11 cellular contexts compared by ENCODE assay signal in the genomic region with DNA sequence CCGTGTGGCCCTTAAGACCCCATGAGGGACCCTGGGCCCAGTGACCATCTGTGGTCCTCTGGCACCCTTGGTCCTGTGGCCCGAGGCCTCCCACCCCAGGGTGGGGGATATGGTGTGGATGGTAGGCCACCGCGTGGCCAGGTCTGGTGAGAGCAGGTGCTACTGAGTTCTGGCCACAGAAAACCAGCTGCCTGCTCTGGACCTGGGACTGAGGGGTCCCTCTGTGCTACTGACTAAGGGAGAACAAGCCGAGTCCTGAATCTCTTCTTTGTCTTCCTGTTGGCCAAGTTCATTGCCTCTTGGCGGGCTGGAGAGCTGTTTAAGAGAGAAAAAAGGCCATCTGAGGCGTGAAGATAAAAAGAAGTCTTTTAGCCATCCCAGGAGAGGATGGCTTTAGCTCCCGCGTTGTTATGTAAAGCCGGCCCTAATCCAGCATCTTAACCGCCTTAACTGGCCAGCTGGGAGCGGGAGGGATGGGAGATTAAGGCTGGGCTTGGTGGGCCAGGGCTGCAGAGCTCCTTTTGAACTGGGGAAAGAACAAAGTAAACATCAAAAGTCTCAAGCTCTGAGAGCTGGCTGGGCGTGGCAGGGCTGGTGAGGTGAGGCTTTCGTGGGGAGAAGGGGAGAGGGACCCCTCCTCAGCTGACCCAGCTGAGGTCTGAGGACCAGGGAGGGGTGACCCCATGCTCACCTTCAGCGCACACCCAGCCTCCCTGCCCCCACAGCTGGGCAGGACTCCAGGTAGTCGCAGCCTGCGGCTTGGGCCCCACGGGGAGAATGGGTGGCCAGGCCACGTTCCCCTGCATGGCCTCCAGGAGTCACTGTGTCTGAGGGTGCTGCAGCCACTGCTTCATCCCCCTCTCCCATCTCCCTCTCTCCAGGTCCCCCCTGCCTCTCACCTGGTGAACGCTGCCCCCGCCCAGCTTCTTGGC.
DNase-seq lines count a peak whose midpoint lies in the region; ATAC-seq and TF ChIP-seq lines count a peak whose summit lies in the region.
"Had no signal": no experiment of that assay in that cellular context is flagged by ENCODE, and none has a peak within 500 bp of the region (broad histone marks: within the 10 kb centered on the region; RNA-seq: fewer than 3 reads in every experiment).

No MANE protein-coding gene starts in this region.

- peaks cover 5% of the 10 kb centered on the region for H3K4me1 Mint-ChIP-seq in activated T-helper 17 cell treated with anti-CD3 and anti-CD28 coated beads, Interleukin-2, amount 50 U/mL, for 72 hours
- H3K4me1 Mint-ChIP-seq in activated CD8-positive, alpha-beta T cell treated with anti-CD3 and anti-CD28 coated beads, Interleukin-2, amount 10 ng/mL, durations not matched to agents 7 days and 5 days (ENCODE audit: low read depth) = peaks cover 4% of the 10 kb centered on the region

- H3K4me1 ChIP-seq in hepatocyte (ENCODE audit: insufficient read depth) = peaks cover 44% of the 10 kb centered on the region
- H3K4me1 ChIP-seq in foreskin keratinocyte = no peaks in the 10 kb centered on the region
- H3K4me1 ChIP-seq: BE2C had no signal

- peak overlapping the region; percentile 42 for H3K27ac Mint-ChIP-seq in activated T-helper 17 cell treated with anti-CD3 and anti-CD28 coated beads, Interleukin-2, amount 50 U/mL, for 72 hours
- no peak overlapping the region for H3K27ac Mint-ChIP-seq in activated CD8-positive, alpha-beta T cell treated with anti-CD3 and anti-CD28 coated beads, Interleukin-2, amount 10 ng/mL, durations not matched to agents 7 days and 5 days
- H3K27ac Mint-ChIP-seq: activated naive CD4-positive, alpha-beta T cell treated with anti-CD3 and anti-CD28 coated beads for 36 hours had no signal

- no peaks in the 10 kb centered on the region for H3K9me3 ChIP-seq in hepatocyte (ENCODE audit: low read depth)
- H3K9me3 ChIP-seq: BE2C had no signal

- no peak overlapping the region for H3K4me3 Mint-ChIP-seq in activated T-helper 17 cell treated with anti-CD3 and anti-CD28 coated beads, Interleukin-2, amount 50 U/mL, for 72 hours
- no peak overlapping the region for H3K4me3 Mint-ChIP-seq in activated CD8-positive, alpha-beta T cell treated with anti-CD3 and anti-CD28 coated beads, Interleukin-2, amount 10 ng/mL, durations not matched to agents 7 days and 5 days
- H3K4me3 Mint-ChIP-seq: activated naive CD4-positive, alpha-beta T cell treated with anti-CD3 and anti-CD28 coated beads for 36 hours had no signal

- no peak overlapping the region for H3K4me2 ChIP-seq in hepatocyte

- no peaks in the 10 kb centered on the region for H3K9me3 Mint-ChIP-seq in activated T-helper 17 cell treated with anti-CD3 and anti-CD28 coated beads, Interleukin-2, amount 50 U/mL, for 72 hours
- H3K9me3 Mint-ChIP-seq in activated CD8-positive, alpha-beta T cell treated with anti-CD3 and anti-CD28 coated beads, Interleukin-2, amount 10 ng/mL, durations not matched to agents 7 days and 5 days (ENCODE audit: insufficient read depth) = no peaks in the 10 kb centered on the region
- H3K9me3 Mint-ChIP-seq: activated naive CD4-positive, alpha-beta T cell treated with anti-CD3 and anti-CD28 coated beads for 36 hours had no signal

- peak overlapping the region; percentile 25 for H3K27ac ChIP-seq in hepatocyte
- no peak overlapping the region for H3K27ac ChIP-seq in foreskin keratinocyte

- no peaks in the 10 kb centered on the region for H3K36me3 ChIP-seq in hepatocyte (replicated peaks; ENCODE audit: insufficient read depth, low read depth)
- H3K36me3 ChIP-seq: BE2C had no signal

- no peaks in the 10 kb centered on the region for H3K79me2 ChIP-seq in hepatocyte

- 61% methylated on average over 20 of the region's 21 CpGs for WGBS in hepatocyte (ENCODE audit: low lambda C conversion rate, missing lambda C conversion rate)

- no peak for ATAC-seq in activated T-helper 17 cell treated with anti-CD3 and anti-CD28 coated beads, Interleukin-2, amount 50 U/mL, for 72 hours (replicated peaks)
- ATAC-seq in HG03175 (IDR thresholded peaks at IDR 0.05; ENCODE audit: unreplicated experiment) (no peak), HG03439 (IDR thresholded peaks at IDR 0.05; ENCODE audit: unreplicated experiment) (no peak), foreskin keratinocyte (no peak)
- no peak for ATAC-seq in activated CD8-positive, alpha-beta T cell treated with anti-CD3 and anti-CD28 coated beads, Interleukin-2, amount 10 ng/mL, durations not matched to agents 7 days and 5 days

- H4K20me1 ChIP-seq in hepatocyte (ENCODE audit: insufficient read depth, poor library complexity, severe bottlenecking) = no peaks in the 10 kb centered on the region

- H3K36me3 Mint-ChIP-seq in activated T-helper 17 cell treated with anti-CD3 and anti-CD28 coated beads, Interleukin-2, amount 50 U/mL, for 72 hours (ENCODE audit: low read depth) = no peaks in the 10 kb centered on the region
- no peaks in the 10 kb centered on the region for H3K36me3 Mint-ChIP-seq in activated CD8-positive, alpha-beta T cell treated with anti-CD3 and anti-CD28 coated beads, Interleukin-2, amount 10 ng/mL, durations not matched to agents 7 days and 5 days (ENCODE audit: low read depth)

- DNase-seq in ELF-1 (ENCODE audit: low read depth, low spot score) (peak; percentile 81), hepatocyte (ENCODE audit: low spot score) (peak; percentile 51), retina (peak; percentile 39), foreskin keratinocyte (no peak)
- DNase-seq in activated CD8-positive, alpha-beta T cell treated with anti-CD3 and anti-CD28 coated beads, Interleukin-2, amount 10 ng/mL, durations not matched to agents 7 days and 5 days = no peak
- DNase-seq: activated naive CD4-positive, alpha-beta T cell treated with anti-CD3 and anti-CD28 coated beads for 36 hours; BE2C; stimulated activated CD4-positive, alpha-beta T cell treated with anti-CD3 and anti-CD28 coated beads, Interleukin-2, amount 100 ng/mL, for 48 hours had no signal

- TF ChIP-seq CTCF in hepatocyte (IDR thresholded peaks at IDR 0.05; ENCODE audit: poor library complexity) = peak; percentile 12
- no peak for TF ChIP-seq CTCF in foreskin keratinocyte (conservative IDR thresholded peaks at IDR 0.05)

- no peaks in the 10 kb centered on the region for H3K27me3 Mint-ChIP-seq in activated T-helper 17 cell treated with anti-CD3 and anti-CD28 coated beads, Interleukin-2, amount 50 U/mL, for 72 hours
- no peaks in the 10 kb centered on the region for H3K27me3 Mint-ChIP-seq in activated CD8-positive, alpha-beta T cell treated with anti-CD3 and anti-CD28 coated beads, Interleukin-2, amount 10 ng/mL, durations not matched to agents 7 days and 5 days (ENCODE audit: low read depth)

- CTCF ChIA-PET in activated CD8-positive, alpha-beta T cell treated with anti-CD3 and anti-CD28 coated beads, Interleukin-2, amount 10 ng/mL, durations not matched to agents 7 days and 5 days (lab: Charles Lee) = interaction anchor here (1.1 to 4.3 kb wide), 7 partner anchors 9 to 196 kb away, joined by 4 to 18 read pairs (median 6); no protein-coding TSS in a partner anchor

- POLR2A ChIA-PET in activated CD8-positive, alpha-beta T cell treated with anti-CD3 and anti-CD28 coated beads, Interleukin-2, amount 10 ng/mL, durations not matched to agents 7 days and 5 days (lab: Charles Lee) = no interaction called here

- H3K4me3 ChIP-seq in hepatocyte = no peak overlapping the region

- no peak overlapping the region for H2AFZ ChIP-seq in hepatocyte

- H3K27me3 ChIP-seq in hepatocyte = no peaks in the 10 kb centered on the region
- no peaks in the 10 kb centered on the region for H3K27me3 ChIP-seq in foreskin keratinocyte
- H3K27me3 ChIP-seq: BE2C had no signal

- H3K9me2 ChIP-seq in hepatocyte (replicated peaks; ENCODE audit: insufficient read depth) = no peaks in the 10 kb centered on the region

Comparison
In these comparisons a context has a peak if more than half of its experiments do, and no peak if none do; other contexts are left out.
1. DNase-seq: peak in ELF-1 (single experiment), hepatocyte (single experiment) and retina (single experiment); none in foreskin keratinocyte (0 of 2) and activated CD8-positive, alpha-beta T cell treated with anti-CD3 and anti-CD28 coated beads, Interleukin-2, amount 10 ng/mL, durations not matched to agents 7 days and 5 days (single experiment).